14 cellular contexts compared by ENCODE assay signal in genomic region chr6:52594216-52594615, GRCh38. TPM values are rescaled to one million over a fixed set of nuclear protein-coding genes. Genes with fewer than 3 reads are reported as not detected.
A peak's percentile ranks its signal among the peaks of the same experiment; 100 is the strongest.
DNase-seq lines count a peak whose midpoint lies in the region; ATAC-seq and TF ChIP-seq lines count a peak whose summit lies in the region.
"Had no signal": no experiment of that assay in that cellular context is flagged by ENCODE, and none has a peak within 500 bp of the region (broad histone marks: within the 10 kb centered on the region; RNA-seq: fewer than 3 reads in every experiment).

No MANE protein-coding gene starts in this region.

- no peak for ATAC-seq in activated CD8-positive, alpha-beta memory T cell treated with anti-CD3 and anti-CD28 coated beads, Interleukin-2, amount 10 ng/mL, durations not matched to agents 7 days and 5 days
- no peak for ATAC-seq in HG02588 (IDR thresholded peaks at IDR 0.05; ENCODE audit: unreplicated experiment)
- ATAC-seq: activated CD8-positive, alpha-beta T cell treated with anti-CD3 and anti-CD28 coated beads, Interleukin-2, amount 10 ng/mL, durations not matched to agents 7 days and 5 days had no signal

- H3K9me3 Mint-ChIP-seq in activated CD8-positive, alpha-beta memory T cell treated with anti-CD3 and anti-CD28 coated beads, Interleukin-2, amount 10 ng/mL, durations not matched to agents 7 days and 5 days (ENCODE audit: low read depth): no peaks in the 10 kb centered on the region
- H3K9me3 Mint-ChIP-seq in T-helper 2 cell treated with Interferon-gamma antibody and Interleukin-4, amounts not matched to agents 5 μg/mL and 100 μg/mL, for 36 hours: no peaks in the 10 kb centered on the region

- TF ChIP-seq EP300 in transverse colon (IDR thresholded peaks at IDR 0.05; ENCODE audit: low read depth): no peak

- H3K27me3 ChIP-seq in WERI-Rb-1 (ENCODE audit: insufficient read depth, low read depth, severe bottlenecking) (no peaks in the 10 kb centered on the region), transverse colon (no peaks in the 10 kb centered on the region)
- H3K27me3 ChIP-seq: testis had no signal

- H3K4me3 Mint-ChIP-seq in activated CD8-positive, alpha-beta memory T cell treated with anti-CD3 and anti-CD28 coated beads, Interleukin-2, amount 10 ng/mL, durations not matched to agents 7 days and 5 days: no peak overlapping the region
- no peak overlapping the region for H3K4me3 Mint-ChIP-seq in T-helper 2 cell treated with Interferon-gamma antibody and Interleukin-4, amounts not matched to agents 5 μg/mL and 100 μg/mL, for 36 hours
- H3K4me3 Mint-ChIP-seq: activated CD8-positive, alpha-beta T cell treated with anti-CD3 and anti-CD28 coated beads, Interleukin-2, amount 10 ng/mL, durations not matched to agents 7 days and 5 days had no signal

- H3K36me3 ChIP-seq in WERI-Rb-1 (no peaks in the 10 kb centered on the region), transverse colon (no peaks in the 10 kb centered on the region)

- peaks cover 8 to 32% (median 23%) of the 10 kb centered on the region in 4 donors for H3K4me1 ChIP-seq in transverse colon

- no peak overlapping the region for H3K27ac Mint-ChIP-seq in activated CD8-positive, alpha-beta memory T cell treated with anti-CD3 and anti-CD28 coated beads, Interleukin-2, amount 10 ng/mL, durations not matched to agents 7 days and 5 days
- H3K27ac Mint-ChIP-seq in T-helper 2 cell treated with Interferon-gamma antibody and Interleukin-4, amounts not matched to agents 5 μg/mL and 100 μg/mL, for 36 hours: no peak overlapping the region
- H3K27ac Mint-ChIP-seq: activated CD8-positive, alpha-beta T cell treated with anti-CD3 and anti-CD28 coated beads, Interleukin-2, amount 10 ng/mL, durations not matched to agents 7 days and 5 days had no signal

- CTCF ChIA-PET in activated CD8-positive, alpha-beta memory T cell treated with anti-CD3 and anti-CD28 coated beads, Interleukin-2, amount 10 ng/mL, durations not matched to agents 7 days and 5 days (lab: Charles Lee): interaction anchor here (1.1 to 2.5 kb wide), 4 partner anchors 10 to 17 kb away, joined by 4 to 17 read pairs (median 6); partner anchors contain the start of gene TRAM2

- H3K9me3 ChIP-seq in WERI-Rb-1 (ENCODE audit: severe bottlenecking) (no peaks in the 10 kb centered on the region), transverse colon (no peaks in the 10 kb centered on the region)
- H3K9me3 ChIP-seq: mucosa of descending colon, testis had no signal

- TF ChIP-seq CTCF in WERI-Rb-1 (IDR thresholded peaks at IDR 0.05; ENCODE audit: low read depth, low read length) (no peak), transverse colon (IDR thresholded peaks at IDR 0.05) (no peak)

- H3K27ac ChIP-seq in WERI-Rb-1 (peak overlapping the region; percentile 90), transverse colon (peak overlapping the region; percentile 68 to 78 (median 73))

- intact Hi-C loops in transverse colon (cut with DNase I; ENCODE audit: low total_unique reads): no loop called here

- WGBS in transverse colon (ENCODE audit: low coverage in 1 of 2), 2 donors: 83 to 94% methylated on average over 5 of the region's 5 CpGs

- in situ Hi-C loops in transverse colon (cut with MboI; ENCODE audit: low pct_ligation_motif_present in 1 of 4, low pct_unique_long_range_greater_than_20kb in 1 of 4, low sequenced_read_pairs in 3 of 4): loop anchor here in 3 of 4 donors (10.0 to 25.0 kb wide), 2 partner anchors 179 to 307 kb away; partner anchors contain the start of gene MCM3 (in 1 of the 3)

- TF ChIP-seq POLR2A in transverse colon (IDR thresholded peaks at IDR 0.05): no peak

- H3K4me3 ChIP-seq in WERI-Rb-1 (ENCODE audit: low read depth, low read length): peak overlapping the region; percentile 22; the same call in 1 of the 2 replicates
- no peak overlapping the region for H3K4me3 ChIP-seq in transverse colon
- H3K4me3 ChIP-seq: mucosa of descending colon, testis had no signal

- peaks cover 21% of the 10 kb centered on the region for H3K4me1 Mint-ChIP-seq in activated CD8-positive, alpha-beta memory T cell treated with anti-CD3 and anti-CD28 coated beads, Interleukin-2, amount 10 ng/mL, durations not matched to agents 7 days and 5 days
- H3K4me1 Mint-ChIP-seq in T-helper 2 cell treated with Interferon-gamma antibody and Interleukin-4, amounts not matched to agents 5 μg/mL and 100 μg/mL, for 36 hours (ENCODE audit: low read depth): peaks cover 27% of the 10 kb centered on the region

- peak; percentile 23 for DNase-seq in activated CD8-positive, alpha-beta memory T cell treated with anti-CD3 and anti-CD28 coated beads, Interleukin-2, amount 10 ng/mL, durations not matched to agents 7 days and 5 days
- DNase-seq in activated CD8-positive, alpha-beta memory T cell treated with anti-CD3 and anti-CD28 coated beads, Interleukin-2, amount 50 U/mL, for 4 hours: no peak
- peak; percentile 84 for DNase-seq in WERI-Rb-1
- peak; percentile 82 for DNase-seq in myocyte (ENCODE audit: low read depth)
- no peak for DNase-seq in transverse colon
- DNase-seq in T-helper 2 cell treated with Interferon-gamma antibody and Interleukin-4, amounts not matched to agents 5 μg/mL and 100 μg/mL, for 36 hours (ENCODE audit: low spot score): no peak
- no peak for DNase-seq in iPS-NIHi11 (ENCODE audit: low spot score)
- DNase-seq: activated CD8-positive, alpha-beta T cell treated with anti-CD3 and anti-CD28 coated beads, Interleukin-2, amount 10 ng/mL, durations not matched to agents 7 days and 5 days; activated effector memory CD4-positive, alpha-beta T cell treated with anti-CD3 and anti-CD28 coated beads, Interleukin-2, amount 50 U/mL, for 16 hours; effector memory CD4-positive, alpha-beta T cell; posterior cingulate gyrus had no signal

- no peaks in the 10 kb centered on the region for H3K27me3 Mint-ChIP-seq in activated CD8-positive, alpha-beta memory T cell treated with anti-CD3 and anti-CD28 coated beads, Interleukin-2, amount 10 ng/mL, durations not matched to agents 7 days and 5 days
- H3K27me3 Mint-ChIP-seq in T-helper 2 cell treated with Interferon-gamma antibody and Interleukin-4, amounts not matched to agents 5 μg/mL and 100 μg/mL, for 36 hours (ENCODE audit: low read depth): no peaks in the 10 kb centered on the region

- H3K36me3 Mint-ChIP-seq in activated CD8-positive, alpha-beta memory T cell treated with anti-CD3 and anti-CD28 coated beads, Interleukin-2, amount 10 ng/mL, durations not matched to agents 7 days and 5 days: no peaks in the 10 kb centered on the region
- no peaks in the 10 kb centered on the region for H3K36me3 Mint-ChIP-seq in T-helper 2 cell treated with Interferon-gamma antibody and Interleukin-4, amounts not matched to agents 5 μg/mL and 100 μg/mL, for 36 hours (ENCODE audit: low read depth)

RNA-seq across cellular contexts. Expression of gene TRAM2, which starts 17.4 kb away (rescaled TPM):
- total RNA-seq in activated CD8-positive, alpha-beta memory T cell treated with anti-CD3 and anti-CD28 coated beads, Interleukin-2, amount 10 ng/mL, durations not matched to agents 7 days and 5 days: 1 to 10 TPM; 1.7 to 2.8 TPM
- total RNA-seq in myocyte: 70.0 and 81.3 TPM in 2 replicates
- polyA plus RNA-seq in myocyte (2012): 110 TPM
- 10 to 100 TPM in 2 of 4 donors, 1 to 10 TPM in 2; 8.4 to 15.4 (median 11.7) TPM for total RNA-seq in transverse colon

Comparison
In these comparisons a context has a peak if more than half of its experiments do, and no peak if none do; other contexts are left out.
1. DNase-seq: peak in activated CD8-positive, alpha-beta memory T cell treated with anti-CD3 and anti-CD28 coated beads, Interleukin-2, amount 10 ng/mL, durations not matched to agents 7 days and 5 days (single experiment), WERI-Rb-1 (single experiment) and myocyte (single experiment); none in activated CD8-positive, alpha-beta memory T cell treated with anti-CD3 and anti-CD28 coated beads, Interleukin-2, amount 50 U/mL, for 4 hours (single experiment), transverse colon (single experiment), T-helper 2 cell treated with Interferon-gamma antibody and Interleukin-4, amounts not matched to agents 5 μg/mL and 100 μg/mL, for 36 hours (single experiment) and iPS-NIHi11 (single experiment).